In the genomic region with DNA sequence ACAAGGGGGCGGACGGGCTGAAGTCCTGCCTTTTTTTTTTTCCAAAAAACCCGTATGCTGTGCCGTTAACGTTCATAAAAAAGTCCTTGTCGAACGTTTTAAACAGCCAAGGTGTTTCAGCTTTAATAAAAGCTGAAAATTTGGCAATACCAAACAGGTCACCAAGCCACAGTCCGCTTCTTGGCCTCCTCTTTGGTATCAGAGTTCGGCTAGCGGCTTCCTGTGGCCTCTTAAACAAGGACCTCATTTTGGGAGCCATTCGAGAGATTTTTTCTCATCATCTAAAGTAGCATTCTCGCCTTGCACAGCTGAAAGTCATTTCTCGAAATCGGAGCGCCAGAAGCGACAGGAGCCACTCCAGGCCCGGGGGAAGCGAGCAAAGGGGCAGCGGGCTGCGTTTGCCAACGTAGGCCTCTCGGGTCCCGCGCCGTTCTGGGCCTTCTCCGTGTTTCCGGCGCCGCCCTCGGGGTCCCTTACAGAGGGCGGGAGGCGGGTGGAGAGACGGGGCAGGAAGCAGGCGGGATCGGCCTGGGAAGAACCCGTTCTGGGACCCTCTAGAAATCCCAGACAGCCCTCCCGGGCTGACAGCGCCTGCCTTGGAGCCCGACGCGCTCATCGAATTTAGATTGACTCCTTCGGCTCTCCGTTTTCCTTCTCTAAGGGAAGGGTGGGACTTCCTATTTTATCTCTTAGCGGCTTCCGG, we compare ENCODE assay signal across 8 cellular contexts. TPM values are rescaled to one million over a fixed set of nuclear protein-coding genes. Genes with fewer than 3 reads are reported as not detected.
A peak's percentile ranks its signal among the peaks of the same experiment; 100 is the strongest.
DNase-seq lines count a peak whose midpoint lies in the region; ATAC-seq and TF ChIP-seq lines count a peak whose summit lies in the region.

No MANE protein-coding gene starts in this region.

- intact Hi-C loops in naive thymus-derived CD4-positive, alpha-beta T cell (cut with micrococcal nuclease), result loop anchor here (1.0 to 5.0 kb wide), 15 partner anchors 34 to 1896 kb away; partner anchors contain the start of genes TIMM21 (in 2 of the 2), PTGR3 (in 1 of the 2) and TSHZ1 (in 1 of the 2)

- H3K9me3 Mint-ChIP-seq in naive thymus-derived CD4-positive, alpha-beta T cell, result peaks cover 0 to 25% (median 4%) of the 10 kb centered on the region in 11 donors
- H3K9me3 Mint-ChIP-seq in stimulated activated memory B cell treated with anti-CD40 and anti-IgM and Interleukin-4, amounts not matched to agents 10 μg/mL and 1 μg/mL and 100 μg/mL, for 72 hours, result no peaks in the 10 kb centered on the region

- peak; percentile 39 for ATAC-seq in GM19023 (IDR thresholded peaks at IDR 0.05; ENCODE audit: unreplicated experiment)
- peak; percentile 39 for ATAC-seq in HG03196 (IDR thresholded peaks at IDR 0.05; ENCODE audit: unreplicated experiment)
- ATAC-seq in naive thymus-derived CD4-positive, alpha-beta T cell, result peak; percentile 63
- peak; percentile 58 for ATAC-seq in stimulated activated memory B cell treated with anti-CD40 and anti-IgM and Interleukin-4, amounts not matched to agents 10 μg/mL and 1 μg/mL and 100 μg/mL, for 72 hours

- H3K27me3 ChIP-seq in BJ (ENCODE audit: control insufficient read depth, insufficient read depth, low read length), result no peaks in the 10 kb centered on the region
- no peaks in the 10 kb centered on the region for H3K27me3 ChIP-seq in NT2/D1 (ENCODE audit: insufficient read depth, insufficient read length)
- no peaks in the 10 kb centered on the region for H3K27me3 ChIP-seq in esophagus (ENCODE audit: control insufficient read depth in 1 of 2, insufficient read depth in 2 of 2, low read length in 2 of 2)
- H3K27me3 ChIP-seq in naive thymus-derived CD4-positive, alpha-beta T cell (ENCODE audit: control insufficient read depth in 2 of 2, insufficient read depth in 2 of 2, low read length in 2 of 2), result no peaks in the 10 kb centered on the region

- H3K27ac Mint-ChIP-seq in naive thymus-derived CD4-positive, alpha-beta T cell, result peak overlapping the region; percentile 95 to 99 (median 98)
- H3K27ac Mint-ChIP-seq in stimulated activated memory B cell treated with anti-CD40 and anti-IgM and Interleukin-4, amounts not matched to agents 10 μg/mL and 1 μg/mL and 100 μg/mL, for 72 hours, result peak overlapping the region; percentile 98

- POLR2A ChIA-PET in BJ (lab: Charles Lee), result interaction anchor here (0.6 to 0.7 kb wide), 2 partner anchors 415 to 1788 kb away, joined by 3 to 5 read pairs; no protein-coding TSS in a partner anchor
- POLR2A ChIA-PET in naive thymus-derived CD4-positive, alpha-beta T cell (lab: Charles Lee), result interaction anchor here (0.7 to 4.6 kb wide), 21 partner anchors 8 to 1854 kb away, joined by 3 to 70 read pairs (median 5); partner anchors contain the start of genes CNDP2, PTGR3 and TSHZ1

- no peaks in the 10 kb centered on the region for H3K36me3 ChIP-seq in BJ (ENCODE audit: control insufficient read depth, insufficient read depth, low read length)
- peaks cover 15% of the 10 kb centered on the region for H3K36me3 ChIP-seq in NT2/D1 (ENCODE audit: insufficient read depth, insufficient read length, low read length)
- H3K36me3 ChIP-seq in esophagus (ENCODE audit: control insufficient read depth in 2 of 2, insufficient read depth in 2 of 2, low read length in 1 of 2), result no peaks in the 10 kb centered on the region
- H3K36me3 ChIP-seq in naive thymus-derived CD4-positive, alpha-beta T cell (ENCODE audit: control insufficient read depth in 2 of 3, insufficient read depth in 3 of 3, low read length in 3 of 3), result peaks cover 0 to 23% (median 0%) of the 10 kb centered on the region in 3 experiments

- TF ChIP-seq CTCF in BJ (IDR thresholded peaks at IDR 0.05; ENCODE audit: insufficient read depth, low read depth, low read length), result no peak

- no peaks in the 10 kb centered on the region for H3K27me3 Mint-ChIP-seq in naive thymus-derived CD4-positive, alpha-beta T cell
- no peaks in the 10 kb centered on the region for H3K27me3 Mint-ChIP-seq in stimulated activated memory B cell treated with anti-CD40 and anti-IgM and Interleukin-4, amounts not matched to agents 10 μg/mL and 1 μg/mL and 100 μg/mL, for 72 hours

- CTCF ChIA-PET in BJ (lab: Yijun Ruan, JAX), result interaction anchor here (0.5 to 1.6 kb wide), 3 partner anchors 13 to 1845 kb away, joined by 3 to 4 read pairs (median 3); no protein-coding TSS in a partner anchor
- CTCF ChIA-PET in naive thymus-derived CD4-positive, alpha-beta T cell (lab: Charles Lee), result interaction anchor here (0.6 kb wide), 1 partner anchor 241 kb away, joined by 3 read pairs; no protein-coding TSS in a partner anchor

- peak overlapping the region; percentile 89 to 96 (median 95) for H3K4me3 Mint-ChIP-seq in naive thymus-derived CD4-positive, alpha-beta T cell
- H3K4me3 Mint-ChIP-seq in stimulated activated memory B cell treated with anti-CD40 and anti-IgM and Interleukin-4, amounts not matched to agents 10 μg/mL and 1 μg/mL and 100 μg/mL, for 72 hours, result peak overlapping the region; percentile 99

- peaks cover 31 to 69% (median 61%) of the 10 kb centered on the region in 7 donors for H3K4me1 Mint-ChIP-seq in naive thymus-derived CD4-positive, alpha-beta T cell
- H3K4me1 Mint-ChIP-seq in stimulated activated memory B cell treated with anti-CD40 and anti-IgM and Interleukin-4, amounts not matched to agents 10 μg/mL and 1 μg/mL and 100 μg/mL, for 72 hours, result peaks cover 61% of the 10 kb centered on the region

- peaks cover 5 to 45% (median 40%) of the 10 kb centered on the region in 5 donors for H3K36me3 Mint-ChIP-seq in naive thymus-derived CD4-positive, alpha-beta T cell
- H3K36me3 Mint-ChIP-seq in stimulated activated memory B cell treated with anti-CD40 and anti-IgM and Interleukin-4, amounts not matched to agents 10 μg/mL and 1 μg/mL and 100 μg/mL, for 72 hours, result peaks cover 35% of the 10 kb centered on the region

- peak overlapping the region; percentile 95 to 99 for H3K27ac ChIP-seq in esophagus (ENCODE audit: low read depth in 2 of 2, low read length in 1 of 2)
- peak overlapping the region; percentile 88 for H3K27ac ChIP-seq in naive thymus-derived CD4-positive, alpha-beta T cell (ENCODE audit: low read depth, low read length)

- DNase-seq in BJ (ENCODE audit: low read depth), result no peak
- peak; percentile 3 for DNase-seq in NT2/D1 (ENCODE audit: low read depth, low spot score)
- peak; percentile 53 for DNase-seq in activated T-cell treated with anti-CD3 and anti-CD28 coated beads for 24 hours (ENCODE audit: low read depth)
- peak in 3 of 9 donors; percentile 61 to 75 (median 67) for DNase-seq in naive thymus-derived CD4-positive, alpha-beta T cell

- H3K9ac ChIP-seq in NT2/D1 (ENCODE audit: insufficient read length, low read depth), result peak overlapping the region; percentile 76

- H3K4me3 ChIP-seq in BJ (ENCODE audit: low read depth, low read length), result peak overlapping the region; percentile 93
- H3K4me3 ChIP-seq in NT2/D1 (ENCODE audit: insufficient read length, low read depth), result peak overlapping the region; percentile 70
- H3K4me3 ChIP-seq in esophagus (ENCODE audit: low read depth in 1 of 2, low read length in 2 of 2), result peak overlapping the region; percentile 87 to 99
- H3K4me3 ChIP-seq in naive thymus-derived CD4-positive, alpha-beta T cell (ENCODE audit: low read length), result peak overlapping the region; percentile 100

- 0 to 1% methylated on average over 44 to 46 of the region's 46 CpGs for WGBS in esophagus, 2 donors

- H3K9me3 ChIP-seq in NT2/D1 (ENCODE audit: insufficient read depth, low read length) (no peaks in the 10 kb centered on the region), esophagus (ENCODE audit: control insufficient read depth in 2 of 2, insufficient read depth in 1 of 2, low read depth in 1 of 2, low read length in 1 of 2) (no peaks in the 10 kb centered on the region)
- no peaks in the 10 kb centered on the region for H3K9me3 ChIP-seq in naive thymus-derived CD4-positive, alpha-beta T cell (ENCODE audit: control insufficient read depth in 2 of 3, low read length in 3 of 3)

- H3K4me1 ChIP-seq in NT2/D1 (ENCODE audit: insufficient read depth, insufficient read length) (no peaks in the 10 kb centered on the region), esophagus (ENCODE audit: control insufficient read depth in 2 of 2, insufficient read depth in 2 of 2, low read length in 1 of 2) (peaks cover 0 to 7% of the 10 kb centered on the region in 2 donors)
- peaks cover 26 to 27% of the 10 kb centered on the region in 2 donors for H3K4me1 ChIP-seq in naive thymus-derived CD4-positive, alpha-beta T cell (ENCODE audit: control insufficient read depth in 2 of 2, insufficient read depth in 2 of 2, low read length in 2 of 2)

RNA-seq across cellular contexts. Expression of gene ZNF407, which starts 0.6 kb away (rescaled TPM):
- polyA plus RNA-seq in BJ (2011; rRNA removed) (2.8 and 3.6 TPM in 2 replicates), esophagus (1 to 10 TPM; 2.2 to 2.6 TPM)
- polyA minus RNA-seq in BJ (2011; rRNA and poly(A)+ RNA removed), result 21.4 and 24.9 TPM in 2 replicates
- total RNA-seq in naive thymus-derived CD4-positive, alpha-beta T cell, result 10 to 100 TPM; 23.1 to 31.3 (median 29.7) TPM
- 1 to 10 TPM; 6.8 to 8.7 TPM for polyA plus RNA-seq in naive thymus-derived CD4-positive, alpha-beta T cell
